8 cellular contexts compared by ENCODE assay signal in the genomic region with DNA sequence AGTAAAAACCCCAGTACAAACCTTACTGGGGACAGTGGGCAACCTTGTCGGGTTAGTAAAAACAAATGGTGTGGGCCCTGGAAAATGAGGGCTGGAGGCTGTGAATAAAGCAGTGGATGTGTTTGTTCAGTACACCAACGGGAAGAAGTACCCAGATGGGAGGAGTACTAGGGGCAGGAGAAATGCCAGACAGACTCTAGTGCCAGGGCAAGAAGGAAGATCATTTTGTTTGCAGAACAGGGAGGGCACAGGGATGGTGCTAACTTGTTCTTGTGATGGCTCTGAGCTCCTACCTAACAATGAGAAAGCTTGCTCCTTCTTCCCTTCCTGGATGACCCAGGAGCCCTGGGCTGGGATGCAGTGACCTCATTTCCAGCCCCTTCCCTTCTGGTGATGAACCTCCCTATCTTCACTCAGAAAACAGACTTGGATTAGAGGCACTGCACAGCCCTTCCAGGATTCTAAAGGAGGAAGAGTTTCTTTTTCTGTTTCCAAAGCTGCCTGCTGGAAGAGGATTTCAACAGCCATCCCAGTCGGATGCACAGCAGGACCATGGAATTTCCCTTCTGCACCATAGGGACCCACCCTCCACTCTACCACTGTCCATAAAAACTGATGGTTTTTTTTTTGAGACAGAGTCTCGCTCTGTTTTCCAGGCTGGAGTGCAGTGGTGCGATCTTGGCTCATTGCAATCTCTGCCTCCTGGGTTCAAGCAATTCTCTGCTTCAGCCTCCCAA. TPM values are rescaled to one million over a fixed set of nuclear protein-coding genes. Genes with fewer than 3 reads are reported as not detected.
DNase-seq lines count a peak whose midpoint lies in the region; ATAC-seq, FAIRE-seq and TF ChIP-seq lines count a peak whose summit lies in the region.

No MANE protein-coding gene starts in this region.

- no peak overlapping the region for H3K4me3 ChIP-seq in A549
- H3K4me3 ChIP-seq in LNCaP clone FGC (ENCODE audit: low read depth, low read length) = peak overlapping the region; percentile 89
- H3K4me3 ChIP-seq in colonic mucosa = no peak overlapping the region
- no peak overlapping the region for H3K4me3 ChIP-seq in muscle layer of duodenum (ENCODE audit: low read depth in 1 of 2, low read length in 2 of 2)

- H3K36me3 ChIP-seq in colonic mucosa (peaks cover 20% of the 10 kb centered on the region), muscle layer of duodenum (ENCODE audit: control insufficient read depth in 1 of 2, insufficient read depth in 2 of 2, low read length in 2 of 2) (peaks cover 19 to 32% of the 10 kb centered on the region in 2 donors)

- no peaks in the 10 kb centered on the region for H3K9me3 ChIP-seq in A549
- no peaks in the 10 kb centered on the region for H3K9me3 ChIP-seq in colonic mucosa
- no peaks in the 10 kb centered on the region for H3K9me3 ChIP-seq in muscle layer of duodenum (ENCODE audit: control insufficient read depth in 1 of 2, low read length in 2 of 2)

- H3K27ac ChIP-seq in A549 (no peak overlapping the region), colonic mucosa (peak overlapping the region; percentile 97), muscle layer of duodenum (ENCODE audit: low read length) (peak overlapping the region; percentile 41)

- intact Hi-C loops in colonic mucosa (cut with DNase I) = no loop called here

- WGBS in A549 (ENCODE audit: missing lambda C conversion rate) = 75% methylated on average over 5 of the region's 5 CpGs

- ATAC-seq in A549 (no peak), GM18520 (IDR thresholded peaks at IDR 0.05; ENCODE audit: unreplicated experiment) (no peak)

- peaks cover 29% of the 10 kb centered on the region for H3K4me1 ChIP-seq in A549
- peaks cover 13% of the 10 kb centered on the region for H3K4me1 ChIP-seq in colonic mucosa
- peaks cover 6 to 32% of the 10 kb centered on the region in 2 donors for H3K4me1 ChIP-seq in muscle layer of duodenum (ENCODE audit: control insufficient read depth in 1 of 2, insufficient read depth in 2 of 2, low read length in 2 of 2)

- TF ChIP-seq RAD21 in A549 (conservative IDR thresholded peaks at IDR 0.05 in 1 of 2, IDR thresholded peaks at IDR 0.05 in 1 of 2) = no peak

- H3K9ac ChIP-seq in colonic mucosa (ENCODE audit: low read depth in 2 of 2, low read length in 2 of 2) = peak overlapping the region in 1 of 2 donors; percentile 44

- POLR2A ChIA-PET in A549 (lab: Yijun Ruan, JAX) = no interaction called here

- no peak for TF ChIP-seq POLR2A in A549 (IDR thresholded peaks at IDR 0.05; ENCODE audit: low read length)

- H3K27me3 ChIP-seq in colonic mucosa (no peaks in the 10 kb centered on the region), muscle layer of duodenum (ENCODE audit: low read depth, low read length) (no peaks in the 10 kb centered on the region)

- CTCF ChIA-PET in A549 (lab: Yijun Ruan, JAX) = interaction anchor here (0.6 to 6.2 kb wide), 3 partner anchors 12 to 37 kb away, joined by 3 to 56 read pairs (median 4); a partner anchor contains a TSS

- DNase-seq in A549 (ENCODE audit: low read depth in 1 of 2, low spot score in 1 of 2) (no peak), LNCaP clone FGC (ENCODE audit: low read depth) (peak; percentile 89), colonic mucosa (no peak), NCI-H1694 (lab: John Stamatoyannopoulos, UW) (no peak), NCI-H1092 treated with DMSO at 0.1 percent for 48 hours (lab: John Stamatoyannopoulos, UW) (no peak), NCI-H146 treated with DMSO at 0.1 percent for 48 hours (lab: John Stamatoyannopoulos, UW; ENCODE audit: unreplicated experiment) (no peak)

- peak overlapping the region; percentile 97 for H3K4me2 ChIP-seq in A549

- no peak for TF ChIP-seq EP300 in A549 (IDR thresholded peaks at IDR 0.05)

- FAIRE-seq in A549 (lab: Jason Lieb, UNC) = no peak

- TF ChIP-seq CTCF in A549 (IDR thresholded peaks at IDR 0.05) = no peak
- TF ChIP-seq CTCF in LNCaP clone FGC (IDR thresholded peaks at IDR 0.05; ENCODE audit: control insufficient read depth, extremely low read depth, insufficient read depth) = no peak
- TF ChIP-seq CTCF in colonic mucosa (IDR thresholded peaks at IDR 0.05) = no peak

TF ChIP-seq in A549, 52 proteins besides CTCF, POLR2A, EP300 and RAD21:
- TF ChIP-seq RNF2 (IDR thresholded peaks at IDR 0.05; ENCODE audit: borderline replicate concordance, low read depth) (no peak), SMC3 (IDR thresholded peaks at IDR 0.05) (no peak), ZFP36 (IDR thresholded peaks at IDR 0.05; ENCODE audit: borderline replicate concordance, partially characterized antibody) (no peak), HEYL (CRISPR knock-in tag; IDR thresholded peaks at IDR 0.05) (no peak), TP53 (CRISPR knock-in tag; IDR thresholded peaks at IDR 0.05) (no peak), POLR2AphosphoS2 (conservative IDR thresholded peaks at IDR 0.05; ENCODE audit: low read length) (no peak), JUNB (IDR thresholded peaks at IDR 0.05) (no peak), HDAC2 (IDR thresholded peaks at IDR 0.05) (no peak), MAFK (IDR thresholded peaks at IDR 0.05; ENCODE audit: partially characterized antibody) (no peak), NPAS2 (CRISPR knock-in tag; IDR thresholded peaks at IDR 0.05; ENCODE audit: borderline replicate concordance) (no peak)
- TF ChIP-seq, protein P1, sequence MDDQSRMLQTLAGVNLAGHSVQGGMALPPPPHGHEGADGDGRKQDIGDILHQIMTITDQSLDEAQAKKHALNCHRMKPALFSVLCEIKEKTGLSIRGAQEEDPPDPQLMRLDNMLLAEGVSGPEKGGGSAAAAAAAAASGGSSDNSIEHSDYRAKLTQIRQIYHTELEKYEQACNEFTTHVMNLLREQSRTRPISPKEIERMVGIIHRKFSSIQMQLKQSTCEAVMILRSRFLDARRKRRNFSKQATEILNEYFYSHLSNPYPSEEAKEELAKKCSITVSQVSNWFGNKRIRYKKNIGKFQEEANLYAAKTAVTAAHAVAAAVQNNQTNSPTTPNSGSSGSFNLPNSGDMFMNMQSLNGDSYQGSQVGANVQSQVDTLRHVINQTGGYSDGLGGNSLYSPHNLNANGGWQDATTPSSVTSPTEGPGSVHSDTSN (IDR thresholded peaks at IDR 0.05) = no peak
- TF ChIP-seq, protein P2, sequence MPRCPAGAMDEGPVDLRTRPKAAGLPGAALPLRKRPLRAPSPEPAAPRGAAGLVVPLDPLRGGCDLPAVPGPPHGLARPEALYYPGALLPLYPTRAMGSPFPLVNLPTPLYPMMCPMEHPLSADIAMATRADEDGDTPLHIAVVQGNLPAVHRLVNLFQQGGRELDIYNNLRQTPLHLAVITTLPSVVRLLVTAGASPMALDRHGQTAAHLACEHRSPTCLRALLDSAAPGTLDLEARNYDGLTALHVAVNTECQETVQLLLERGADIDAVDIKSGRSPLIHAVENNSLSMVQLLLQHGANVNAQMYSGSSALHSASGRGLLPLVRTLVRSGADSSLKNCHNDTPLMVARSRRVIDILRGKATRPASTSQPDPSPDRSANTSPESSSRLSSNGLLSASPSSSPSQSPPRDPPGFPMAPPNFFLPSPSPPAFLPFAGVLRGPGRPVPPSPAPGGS (IDR thresholded peaks at IDR 0.05) = no peak
TF ChIP-seq in A549: peak in this region for 0.

RNA-seq across cellular contexts. Expression of a gene that starts 6.1 kb away (rescaled TPM):
- polyA plus RNA-seq in A549 (2011; rRNA removed) = 11.9 and 15.4 TPM in 2 replicates
- 31.2 and 35.2 TPM in 2 replicates for polyA plus RNA-seq in A549 (2012; cell fraction: cytosol; rRNA removed)
- 35.4 and 41.5 TPM in 2 replicates for polyA plus RNA-seq in A549 (2012; cell fraction: nucleus; rRNA removed)
- 14.4 to 15.7 TPM (median 15.5 TPM) in 3 replicates for polyA plus RNA-seq in A549 (2017; fragmentation: RNase III; extraction: RNeasy Plus Mini Kit Qiagen cat#74134 plus additional on column Dnase treatment)
- polyA minus RNA-seq in A549 (2011; rRNA and poly(A)+ RNA removed) = 3.4 and 6.4 TPM in 2 replicates
- total RNA-seq in colonic mucosa = 10 to 100 TPM; 20.6 to 28.2 TPM

RNA-seq across cellular contexts. Expression of a gene that starts 6.5 kb away (rescaled TPM):
- polyA plus RNA-seq in A549 (2011; rRNA removed) (23.5 and 26.7 TPM in 2 replicates), A549 (2017; fragmentation: RNase III; extraction: RNeasy Plus Mini Kit Qiagen cat#74134 plus additional on column Dnase treatment) (18.2 to 19.9 TPM (median 18.8 TPM) in 3 replicates)
- 34.4 and 42.5 TPM in 2 replicates for polyA plus RNA-seq in A549 (2012; cell fraction: cytosol; rRNA removed)
- 37.2 and 48.2 TPM in 2 replicates for polyA plus RNA-seq in A549 (2012; cell fraction: nucleus; rRNA removed)
- 14.5 and 15.7 TPM in 2 replicates for polyA minus RNA-seq in A549 (2011; rRNA and poly(A)+ RNA removed)
- 10 to 100 TPM; 26.1 to 39.5 TPM for total RNA-seq in colonic mucosa

RNA-seq across cellular contexts. Expression of a gene that starts 11.0 kb away (rescaled TPM):
- polyA plus RNA-seq in A549 (2011; rRNA removed) (0.41 and 0.43 TPM in 2 replicates), A549 (2017; fragmentation: RNase III; extraction: RNeasy Plus Mini Kit Qiagen cat#74134 plus additional on column Dnase treatment) (0.71 to 0.84 TPM (median 0.77 TPM) in 3 replicates)
- polyA plus RNA-seq in A549 (2012; cell fraction: cytosol; rRNA removed) = 1.0 TPM in 2 replicates
- 1.5 and 2.1 TPM in 2 replicates for polyA plus RNA-seq in A549 (2012; cell fraction: nucleus; rRNA removed)
- polyA minus RNA-seq in A549 (2011; rRNA and poly(A)+ RNA removed) = 1.0 and 2.0 TPM in 2 replicates
- 1 to 10 TPM in 1 of 2 donors, under 1 TPM in 1; 0.37 to 1.5 TPM for total RNA-seq in colonic mucosa

RNA-seq across cellular contexts. Expression of a gene that starts 12.0 kb away (rescaled TPM):
- polyA plus RNA-seq in A549 (2011; rRNA removed) (31.0 and 34.6 TPM in 2 replicates), A549 (2017; fragmentation: RNase III; extraction: RNeasy Plus Mini Kit Qiagen cat#74134 plus additional on column Dnase treatment) (21.4 to 24.5 TPM (median 24.4 TPM) in 3 replicates)
- 49.8 and 69.8 TPM in 2 replicates for polyA plus RNA-seq in A549 (2012; cell fraction: cytosol; rRNA removed)
- polyA plus RNA-seq in A549 (2012; cell fraction: nucleus; rRNA removed) = 59.3 and 82.2 TPM in 2 replicates
- polyA minus RNA-seq in A549 (2011; rRNA and poly(A)+ RNA removed) = 23.4 and 27.4 TPM in 2 replicates
- 10 to 100 TPM; 31.3 to 37.1 TPM for total RNA-seq in colonic mucosa

RNA-seq across cellular contexts. Expression of a gene that starts 16.1 kb away (rescaled TPM):
- polyA plus RNA-seq in A549 (2011; rRNA removed) (19.9 and 28.5 TPM in 2 replicates), A549 (2017; fragmentation: RNase III; extraction: RNeasy Plus Mini Kit Qiagen cat#74134 plus additional on column Dnase treatment) (17.5 to 19.5 TPM (median 17.7 TPM) in 3 replicates)
- 30.0 and 31.9 TPM in 2 replicates for polyA plus RNA-seq in A549 (2012; cell fraction: cytosol; rRNA removed)
- 46.0 and 46.7 TPM in 2 replicates for polyA plus RNA-seq in A549 (2012; cell fraction: nucleus; rRNA removed)
- polyA minus RNA-seq in A549 (2011; rRNA and poly(A)+ RNA removed) = 25.1 and 31.7 TPM in 2 replicates
- total RNA-seq in colonic mucosa = 10 to 100 TPM; 23.2 to 29.6 TPM

Comparison
In these comparisons a context has a peak if more than half of its experiments do, and no peak if none do; other contexts are left out.
1. H3K27ac ChIP-seq: peak in colonic mucosa (single experiment) and muscle layer of duodenum (single experiment); none in A549 (0 of 2).